14 cellular contexts compared by ENCODE assay signal in genomic region chr7:128099204-128099671, GRCh38.
DNase-seq lines count a peak whose midpoint lies in the region; ATAC-seq, FAIRE-seq and TF ChIP-seq lines count a peak whose summit lies in the region.
"Had no signal": no experiment of that assay in that cellular context is flagged by ENCODE, and none has a peak within 500 bp of the region (broad histone marks: within the 10 kb centered on the region; RNA-seq: fewer than 3 reads in every experiment).

No MANE protein-coding gene starts in this region.

- DNase-seq in right cardiac atrium (peak in 2 of 3 donors; percentile 4 to 12), left cardiac atrium (no peak), fibroblast of pulmonary artery (ENCODE audit: low read depth) (peak; percentile 17), RPMI8226 (no peak), MM.1S (no peak), GM19239 (ENCODE audit: insufficient read length, low spot score) (no peak), CD1c-positive myeloid dendritic cell (ENCODE audit: extremely low spot score) (no peak)
- DNase-seq in activated T-helper 1 cell treated with anti-CD3 and anti-CD28 coated beads, Interleukin-12 subunit alpha, Interleukin-12 subunit beta, Interleukin-2, Interleukin-4 antibody, amounts not matched to agents 30 ng/mL and 10 ng/mL and 1 ng/mL, durations not matched to agents 14 hours and 24 hours and 36 hours (ENCODE audit: low spot score) = no peak
- DNase-seq: activated naive CD4-positive, alpha-beta T cell treated with anti-CD3 and anti-CD28 coated beads, Interleukin-2, amount 10 ng/mL, durations not matched to agents 7 days and 5 days; DMS53; NCI-H146; NCI-H526; stimulated activated CD8-positive, alpha-beta memory T cell treated with anti-CD3 and anti-CD28 coated beads, Interleukin-4, amount 100 ng/mL, for 48 hours had no signal

- FAIRE-seq in GM19239 (lab: Jason Lieb, UNC) = no peak
- FAIRE-seq: urothelium cell line had no signal

- H3K4me3 ChIP-seq in right cardiac atrium (ENCODE audit: low read length) = no peak overlapping the region
- no peak overlapping the region for H3K4me3 ChIP-seq in fibroblast of pulmonary artery (replicated peaks; ENCODE audit: low read depth, low read length)
- H3K4me3 ChIP-seq in MM.1S (ENCODE audit: low read length) = no peak overlapping the region

- TF ChIP-seq CTCF in fibroblast of pulmonary artery (IDR thresholded peaks at IDR 0.05; ENCODE audit: low read length, missing control alignments) (no peak), MM.1S (IDR thresholded peaks at IDR 0.05; ENCODE audit: low read length) (no peak)

- 0 out of 2 replicates have a peak, but pooled peaks cover 6% of the 10 kb centered on the region for H3F3A ChIP-seq in MM.1S (ENCODE audit: insufficient read depth, low read length)

- H3K4me3 Mint-ChIP-seq in activated T-helper 1 cell treated with anti-CD3 and anti-CD28 coated beads, Interleukin-12 subunit alpha, Interleukin-12 subunit beta, Interleukin-2, Interleukin-4 antibody, amounts not matched to agents 30 ng/mL and 10 ng/mL and 1 ng/mL, durations not matched to agents 14 hours and 24 hours and 36 hours = no peak overlapping the region
- H3K4me3 Mint-ChIP-seq: activated naive CD4-positive, alpha-beta T cell treated with anti-CD3 and anti-CD28 coated beads, Interleukin-2, amount 10 ng/mL, durations not matched to agents 7 days and 5 days had no signal

- H3K27me3 ChIP-seq in right cardiac atrium (ENCODE audit: control insufficient read depth, insufficient read depth) = no peaks in the 10 kb centered on the region
- no peaks in the 10 kb centered on the region for H3K27me3 ChIP-seq in MM.1S (replicated peaks; ENCODE audit: insufficient read depth, low read length)

- H3K27me3 Mint-ChIP-seq in activated T-helper 1 cell treated with anti-CD3 and anti-CD28 coated beads, Interleukin-12 subunit alpha, Interleukin-12 subunit beta, Interleukin-2, Interleukin-4 antibody, amounts not matched to agents 30 ng/mL and 10 ng/mL and 1 ng/mL, durations not matched to agents 14 hours and 24 hours and 36 hours (ENCODE audit: insufficient read depth) = peaks cover 10% of the 10 kb centered on the region

- H3K27ac Mint-ChIP-seq in activated T-helper 1 cell treated with anti-CD3 and anti-CD28 coated beads, Interleukin-12 subunit alpha, Interleukin-12 subunit beta, Interleukin-2, Interleukin-4 antibody, amounts not matched to agents 30 ng/mL and 10 ng/mL and 1 ng/mL, durations not matched to agents 14 hours and 24 hours and 36 hours = peak overlapping the region; percentile 61
- H3K27ac Mint-ChIP-seq: activated naive CD4-positive, alpha-beta T cell treated with anti-CD3 and anti-CD28 coated beads, Interleukin-2, amount 10 ng/mL, durations not matched to agents 7 days and 5 days had no signal

- H3K9me3 ChIP-seq in right cardiac atrium (ENCODE audit: control insufficient read depth, low read length) (no peaks in the 10 kb centered on the region), MM.1S (replicated peaks; ENCODE audit: insufficient read depth, low read length) (no peaks in the 10 kb centered on the region)

- H3K27ac ChIP-seq in right cardiac atrium (ENCODE audit: low read length) (no peak overlapping the region), MM.1S (ENCODE audit: low read length) (no peak overlapping the region)

- peaks cover 13% of the 10 kb centered on the region for H3K36me3 Mint-ChIP-seq in activated T-helper 1 cell treated with anti-CD3 and anti-CD28 coated beads, Interleukin-12 subunit alpha, Interleukin-12 subunit beta, Interleukin-2, Interleukin-4 antibody, amounts not matched to agents 30 ng/mL and 10 ng/mL and 1 ng/mL, durations not matched to agents 14 hours and 24 hours and 36 hours (ENCODE audit: low read depth)

- no peaks in the 10 kb centered on the region for H3K9me3 Mint-ChIP-seq in activated T-helper 1 cell treated with anti-CD3 and anti-CD28 coated beads, Interleukin-12 subunit alpha, Interleukin-12 subunit beta, Interleukin-2, Interleukin-4 antibody, amounts not matched to agents 30 ng/mL and 10 ng/mL and 1 ng/mL, durations not matched to agents 14 hours and 24 hours and 36 hours
- H3K9me3 Mint-ChIP-seq: activated naive CD4-positive, alpha-beta T cell treated with anti-CD3 and anti-CD28 coated beads, Interleukin-2, amount 10 ng/mL, durations not matched to agents 7 days and 5 days had no signal

- H3K9me2 ChIP-seq in MM.1S (replicated peaks; ENCODE audit: insufficient read depth, low read length) = no peaks in the 10 kb centered on the region

- no peak overlapping the region for H2AFZ ChIP-seq in MM.1S (ENCODE audit: low read length)

- 90% methylated on average over 5 of the region's 5 CpGs for WGBS in right cardiac atrium

- H3K9ac ChIP-seq in MM.1S (ENCODE audit: low read length) = no peak overlapping the region

- ATAC-seq in right cardiac atrium = no peak
- no peak for ATAC-seq in left cardiac atrium

- H3K4me1 ChIP-seq in right cardiac atrium (ENCODE audit: control insufficient read depth, insufficient read depth, low read length) (no peaks in the 10 kb centered on the region), MM.1S (ENCODE audit: low read length) (no peaks in the 10 kb centered on the region)

- H3K4me2 ChIP-seq in MM.1S (ENCODE audit: low read depth, low read length) = no peak overlapping the region

- H3K79me2 ChIP-seq in MM.1S (ENCODE audit: low read length) = no peaks in the 10 kb centered on the region

- H3K4me1 Mint-ChIP-seq in activated T-helper 1 cell treated with anti-CD3 and anti-CD28 coated beads, Interleukin-12 subunit alpha, Interleukin-12 subunit beta, Interleukin-2, Interleukin-4 antibody, amounts not matched to agents 30 ng/mL and 10 ng/mL and 1 ng/mL, durations not matched to agents 14 hours and 24 hours and 36 hours (ENCODE audit: low read depth) = peaks cover 6% of the 10 kb centered on the region

- intact Hi-C loops in right cardiac atrium (cut with DNase I) = no loop called here
- intact Hi-C loops in left cardiac atrium (cut with DNase I) = no loop called here
- intact Hi-C loops in activated T-helper 1 cell treated with anti-CD3 and anti-CD28 coated beads, Interleukin-12 subunit alpha, Interleukin-12 subunit beta, Interleukin-2, Interleukin-4 antibody, amounts not matched to agents 30 ng/mL and 10 ng/mL and 1 ng/mL, durations not matched to agents 14 hours and 24 hours and 36 hours (cut with micrococcal nuclease) = no loop called here

- H3K36me3 ChIP-seq in MM.1S (replicated peaks; ENCODE audit: insufficient read depth, low read length) = no peaks in the 10 kb centered on the region

- no peaks in the 10 kb centered on the region for H4K20me1 ChIP-seq in MM.1S (ENCODE audit: insufficient read depth, low read length)

Comparison
In these comparisons a context has a peak if more than half of its experiments do, and no peak if none do; other contexts are left out.
1. DNase-seq: peak in right cardiac atrium (2 of 3) and fibroblast of pulmonary artery (single experiment); none in left cardiac atrium (single experiment), activated T-helper 1 cell treated with anti-CD3 and anti-CD28 coated beads, Interleukin-12 subunit alpha, Interleukin-12 subunit beta, Interleukin-2, Interleukin-4 antibody, amounts not matched to agents 30 ng/mL and 10 ng/mL and 1 ng/mL, durations not matched to agents 14 hours and 24 hours and 36 hours (single experiment), RPMI8226 (single experiment), MM.1S (single experiment), GM19239 (single experiment) and CD1c-positive myeloid dendritic cell (single experiment).